ENCODE assay signal across 8 cellular contexts in genomic region chr11:57322881-57323467, GRCh38. TPM values are rescaled to one million over a fixed set of nuclear protein-coding genes. Genes with fewer than 3 reads are reported as not detected.
DNase-seq lines count a peak whose midpoint lies in the region; ATAC-seq and TF ChIP-seq lines count a peak whose summit lies in the region.

No MANE protein-coding gene starts in this region.

- H3K4me1 Mint-ChIP-seq in activated CD8-positive, alpha-beta memory T cell treated with anti-CD3 and anti-CD28 coated beads, Interleukin-2, amount 10 ng/mL, durations not matched to agents 7 days and 5 days = peaks cover 26% of the 10 kb centered on the region

- no peaks in the 10 kb centered on the region for H3K9me3 Mint-ChIP-seq in activated CD8-positive, alpha-beta memory T cell treated with anti-CD3 and anti-CD28 coated beads, Interleukin-2, amount 10 ng/mL, durations not matched to agents 7 days and 5 days (ENCODE audit: low read depth)

- H3K36me3 ChIP-seq in liver (ENCODE audit: control insufficient read depth in 4 of 4, insufficient read depth in 3 of 4, low read depth in 1 of 4, low read length in 3 of 4) (peaks cover 0 to 16% (median 4%) of the 10 kb centered on the region in 4 donors), thoracic aorta (peaks cover 16% of the 10 kb centered on the region)

- H3K9ac ChIP-seq in liver (ENCODE audit: low read depth in 1 of 2, low read length in 2 of 2) = peak overlapping the region in 1 of 2 donors; percentile 17

- in situ Hi-C loops in astrocyte of the cerebellum (cut with HindIII; ENCODE audit: low sequenced_read_pairs) = no loop called here

- peak overlapping the region; percentile 5 for H3K4me3 Mint-ChIP-seq in activated CD8-positive, alpha-beta memory T cell treated with anti-CD3 and anti-CD28 coated beads, Interleukin-2, amount 10 ng/mL, durations not matched to agents 7 days and 5 days

- H3K27ac ChIP-seq in liver (ENCODE audit: low read depth in 1 of 2, low read length in 2 of 2) = peak overlapping the region; percentile 82 to 87
- H3K27ac ChIP-seq in thoracic aorta = peak overlapping the region; percentile 83 to 90

- DNase-seq in activated CD8-positive, alpha-beta memory T cell treated with anti-CD3 and anti-CD28 coated beads, Interleukin-2, amount 10 ng/mL, durations not matched to agents 7 days and 5 days = no peak
- no peak for DNase-seq in activated CD8-positive, alpha-beta memory T cell treated with anti-CD3 and anti-CD28 coated beads, Interleukin-2, amount 50 U/mL, for 4 hours
- no peak for DNase-seq in astrocyte of the cerebellum (ENCODE audit: low read depth)
- no peak for DNase-seq in thoracic aorta (ENCODE audit: low spot score)
- DNase-seq in NCI-H187 treated with DMSO at 0.1 percent for 48 hours (lab: John Stamatoyannopoulos, UW) = no peak
- no peak for DNase-seq in NCI-H510A treated with DMSO at 0.1 percent for 48 hours (lab: John Stamatoyannopoulos, UW)

- H3K9me3 ChIP-seq in liver (ENCODE audit: control insufficient read depth in 4 of 4, low read length in 3 of 4) = no peaks in the 10 kb centered on the region
- no peaks in the 10 kb centered on the region for H3K9me3 ChIP-seq in thoracic aorta

- TF ChIP-seq RAD21 in liver (IDR thresholded peaks at IDR 0.05) = no peak

- peaks cover 20% of the 10 kb centered on the region for H3K36me3 Mint-ChIP-seq in activated CD8-positive, alpha-beta memory T cell treated with anti-CD3 and anti-CD28 coated beads, Interleukin-2, amount 10 ng/mL, durations not matched to agents 7 days and 5 days

- H3K27ac Mint-ChIP-seq in activated CD8-positive, alpha-beta memory T cell treated with anti-CD3 and anti-CD28 coated beads, Interleukin-2, amount 10 ng/mL, durations not matched to agents 7 days and 5 days = no peak overlapping the region

- H3K27me3 ChIP-seq in liver (ENCODE audit: control insufficient read depth in 4 of 4, insufficient read depth in 4 of 4, low read length in 3 of 4) (no peaks in the 10 kb centered on the region), thoracic aorta (replicated peaks; ENCODE audit: insufficient read depth) (no peaks in the 10 kb centered on the region)

- WGBS in liver = 88% methylated on average over 1 of the region's 1 CpG

- CTCF ChIA-PET in activated CD8-positive, alpha-beta memory T cell treated with anti-CD3 and anti-CD28 coated beads, Interleukin-2, amount 10 ng/mL, durations not matched to agents 7 days and 5 days (lab: Charles Lee) = interaction anchor here (0.6 to 2.1 kb wide), 3 partner anchors 10 to 241 kb away, joined by 3 to 4 read pairs (median 3); no protein-coding TSS in a partner anchor

- H3K4me3 ChIP-seq in astrocyte of the cerebellum (ENCODE audit: low read depth, low read length) = peak overlapping the region; percentile 55
- H3K4me3 ChIP-seq in liver (ENCODE audit: low read depth in 1 of 3, low read length in 3 of 3) = peak overlapping the region in 1 of 3 donors; percentile 82
- H3K4me3 ChIP-seq in thoracic aorta = peak overlapping the region; percentile 89

- no peaks in the 10 kb centered on the region for H3K27me3 Mint-ChIP-seq in activated CD8-positive, alpha-beta memory T cell treated with anti-CD3 and anti-CD28 coated beads, Interleukin-2, amount 10 ng/mL, durations not matched to agents 7 days and 5 days

- TF ChIP-seq CTCF in astrocyte of the cerebellum (IDR thresholded peaks at IDR 0.05; ENCODE audit: low read depth, low read length, missing control alignments) (no peak), liver (IDR thresholded peaks at IDR 0.05; ENCODE audit: low read depth, low read length, missing input control) (no peak), thoracic aorta (IDR thresholded peaks at IDR 0.05) (no peak)

- H3K4me1 ChIP-seq in liver (ENCODE audit: control insufficient read depth in 4 of 4, insufficient read depth in 4 of 4, low read length in 3 of 4) (peaks cover 13 to 61% (median 50%) of the 10 kb centered on the region in 4 donors), thoracic aorta (ENCODE audit: control insufficient read depth in 1 of 2, low read depth in 2 of 2) (peaks cover 10 to 56% of the 10 kb centered on the region in 2 donors)

- ATAC-seq in activated CD8-positive, alpha-beta memory T cell treated with anti-CD3 and anti-CD28 coated beads, Interleukin-2, amount 10 ng/mL, durations not matched to agents 7 days and 5 days = no peak
- ATAC-seq in thoracic aorta (ENCODE audit: insufficient number of reproducible peaks, low FRiP score, low read depth) (no peak), GM19395 (IDR thresholded peaks at IDR 0.05; ENCODE audit: unreplicated experiment) (no peak)

TF ChIP-seq in liver, 16 proteins besides CTCF, POLR2A, EP300 and RAD21:
- TF ChIP-seq TAF1 (conservative IDR thresholded peaks at IDR 0.05) = no peak
- TF ChIP-seq HNF4A (conservative IDR thresholded peaks at IDR 0.05) = no peak
- TF ChIP-seq, protein P1, sequence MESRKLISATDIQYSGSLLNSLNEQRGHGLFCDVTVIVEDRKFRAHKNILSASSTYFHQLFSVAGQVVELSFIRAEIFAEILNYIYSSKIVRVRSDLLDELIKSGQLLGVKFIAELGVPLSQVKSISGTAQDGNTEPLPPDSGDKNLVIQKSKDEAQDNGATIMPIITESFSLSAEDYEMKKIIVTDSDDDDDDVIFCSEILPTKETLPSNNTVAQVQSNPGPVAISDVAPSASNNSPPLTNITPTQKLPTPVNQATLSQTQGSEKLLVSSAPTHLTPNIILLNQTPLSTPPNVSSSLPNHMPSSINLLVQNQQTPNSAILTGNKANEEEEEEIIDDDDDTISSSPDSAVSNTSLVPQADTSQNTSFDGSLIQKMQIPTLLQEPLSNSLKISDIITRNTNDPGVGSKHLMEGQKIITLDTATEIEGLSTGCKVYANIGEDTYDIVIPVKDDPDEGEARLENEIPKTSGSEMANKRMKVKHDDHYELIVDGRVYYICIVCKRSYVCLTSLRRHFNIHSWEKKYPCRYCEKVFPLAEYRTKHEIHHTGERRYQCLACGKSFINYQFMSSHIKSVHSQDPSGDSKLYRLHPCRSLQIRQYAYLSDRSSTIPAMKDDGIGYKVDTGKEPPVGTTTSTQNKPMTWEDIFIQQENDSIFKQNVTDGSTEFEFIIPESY (IDR thresholded peaks at IDR 0.05) = no peak
- TF ChIP-seq RXRA (IDR thresholded peaks at IDR 0.05) = no peak
- no peak for TF ChIP-seq EGR1 (IDR thresholded peaks at IDR 0.05; ENCODE audit: low read depth in 2 of 2)
- TF ChIP-seq HNF4G (IDR thresholded peaks at IDR 0.05) = no peak
- TF ChIP-seq, protein P2, sequence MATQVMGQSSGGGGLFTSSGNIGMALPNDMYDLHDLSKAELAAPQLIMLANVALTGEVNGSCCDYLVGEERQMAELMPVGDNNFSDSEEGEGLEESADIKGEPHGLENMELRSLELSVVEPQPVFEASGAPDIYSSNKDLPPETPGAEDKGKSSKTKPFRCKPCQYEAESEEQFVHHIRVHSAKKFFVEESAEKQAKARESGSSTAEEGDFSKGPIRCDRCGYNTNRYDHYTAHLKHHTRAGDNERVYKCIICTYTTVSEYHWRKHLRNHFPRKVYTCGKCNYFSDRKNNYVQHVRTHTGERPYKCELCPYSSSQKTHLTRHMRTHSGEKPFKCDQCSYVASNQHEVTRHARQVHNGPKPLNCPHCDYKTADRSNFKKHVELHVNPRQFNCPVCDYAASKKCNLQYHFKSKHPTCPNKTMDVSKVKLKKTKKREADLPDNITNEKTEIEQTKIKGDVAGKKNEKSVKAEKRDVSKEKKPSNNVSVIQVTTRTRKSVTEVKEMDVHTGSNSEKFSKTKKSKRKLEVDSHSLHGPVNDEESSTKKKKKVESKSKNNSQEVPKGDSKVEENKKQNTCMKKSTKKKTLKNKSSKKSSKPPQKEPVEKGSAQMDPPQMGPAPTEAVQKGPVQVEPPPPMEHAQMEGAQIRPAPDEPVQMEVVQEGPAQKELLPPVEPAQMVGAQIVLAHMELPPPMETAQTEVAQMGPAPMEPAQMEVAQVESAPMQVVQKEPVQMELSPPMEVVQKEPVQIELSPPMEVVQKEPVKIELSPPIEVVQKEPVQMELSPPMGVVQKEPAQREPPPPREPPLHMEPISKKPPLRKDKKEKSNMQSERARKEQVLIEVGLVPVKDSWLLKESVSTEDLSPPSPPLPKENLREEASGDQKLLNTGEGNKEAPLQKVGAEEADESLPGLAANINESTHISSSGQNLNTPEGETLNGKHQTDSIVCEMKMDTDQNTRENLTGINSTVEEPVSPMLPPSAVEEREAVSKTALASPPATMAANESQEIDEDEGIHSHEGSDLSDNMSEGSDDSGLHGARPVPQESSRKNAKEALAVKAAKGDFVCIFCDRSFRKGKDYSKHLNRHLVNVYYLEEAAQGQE (IDR thresholded peaks at IDR 0.05) = no peak
- no peak for TF ChIP-seq JUND (IDR thresholded peaks at IDR 0.05)
- no peak for TF ChIP-seq GABPA (IDR thresholded peaks at IDR 0.05 in 1 of 2, conservative IDR thresholded peaks at IDR 0.05 in 1 of 2)
- no peak for TF ChIP-seq NR2F2 (IDR thresholded peaks at IDR 0.05)
- no peak for TF ChIP-seq FOXA1 (IDR thresholded peaks at IDR 0.05)

RNA-seq across cellular contexts. Expression of gene TNKS1BP1, which starts 1.8 kb away (rescaled TPM):
- total RNA-seq in activated CD8-positive, alpha-beta memory T cell treated with anti-CD3 and anti-CD28 coated beads, Interleukin-2, amount 10 ng/mL, durations not matched to agents 7 days and 5 days = 1 to 10 TPM; 4.4 to 5.8 TPM
- total RNA-seq in liver (10 to 100 TPM; 28.3 to 61.9 TPM), thoracic aorta (100 to 1,000 TPM; 105 to 153 TPM)
- 10 to 100 TPM; 32.0 to 67.1 TPM for polyA plus RNA-seq in liver

RNA-seq across cellular contexts. Expression of gene SSRP1, which starts 12.7 kb away (rescaled TPM):
- 100 to 1,000 TPM; 158 to 196 TPM for total RNA-seq in activated CD8-positive, alpha-beta memory T cell treated with anti-CD3 and anti-CD28 coated beads, Interleukin-2, amount 10 ng/mL, durations not matched to agents 7 days and 5 days
- total RNA-seq in liver (10 to 100 TPM; 28.5 to 45.3 TPM), thoracic aorta (10 to 100 TPM; 42.0 to 51.4 TPM)
- 10 to 100 TPM; 13.9 to 28.2 TPM for polyA plus RNA-seq in liver

RNA-seq across cellular contexts. Expression of gene P2RX3, which starts 15.2 kb away (rescaled TPM):
- total RNA-seq in activated CD8-positive, alpha-beta memory T cell treated with anti-CD3 and anti-CD28 coated beads, Interleukin-2, amount 10 ng/mL, durations not matched to agents 7 days and 5 days = not detected
- total RNA-seq in liver (under 1 TPM; 0.28 to 0.33 TPM), thoracic aorta (not detected)
- under 1 TPM; 0.18 TPM for polyA plus RNA-seq in liver

RNA-seq across cellular contexts. Expression of gene PRG3, which starts 58.0 kb away (rescaled TPM):
- not detected for total RNA-seq in activated CD8-positive, alpha-beta memory T cell treated with anti-CD3 and anti-CD28 coated beads, Interleukin-2, amount 10 ng/mL, durations not matched to agents 7 days and 5 days
- total RNA-seq in liver (1 to 10 TPM in 1 of 2 donors, not detected in 1; 4.9 TPM), thoracic aorta (not detected)
- polyA plus RNA-seq in liver = under 1 TPM in 1 of 2 donors, not detected in 1; 0.22 TPM

Comparison
In these comparisons a context has a peak if more than half of its experiments do, and no peak if none do; other contexts are left out.
1. RNA of gene TNKS1BP1, which starts 1.8 kb away (total RNA-seq): 105 to 153 TPM in thoracic aorta and 28.3 to 61.9 TPM in liver; 4.4 to 5.8 TPM in activated CD8-positive, alpha-beta memory T cell treated with anti-CD3 and anti-CD28 coated beads, Interleukin-2, amount 10 ng/mL, durations not matched to agents 7 days and 5 days; every median in the first group is over 4 times any median in the second.